In genomic region chr1:17565551-17565971, GRCh38 we compare ENCODE assay signal across 13 cellular contexts. TPM values are rescaled to one million over a fixed set of nuclear protein-coding genes. Genes with fewer than 3 reads are reported as not detected.
DNase-seq lines count a peak whose midpoint lies in the region; ATAC-seq and TF ChIP-seq lines count a peak whose summit lies in the region.
"Had no signal": no experiment of that assay in that cellular context is flagged by ENCODE, and none has a peak within 500 bp of the region (broad histone marks: within the 10 kb centered on the region; RNA-seq: fewer than 3 reads in every experiment).

No MANE protein-coding gene starts in this region.

- peak overlapping the region; percentile 73 for H3K4me2 ChIP-seq in GM23338

- no peaks in the 10 kb centered on the region; the same call in 2 of the 3 replicates for H3K36me3 Mint-ChIP-seq in GM23338 (ENCODE audit: low read depth)

- H3K79me2 ChIP-seq in GM23338 (replicated peaks; ENCODE audit: insufficient read depth), result peaks cover 100% of the 10 kb centered on the region

- H3K4me3 Mint-ChIP-seq in GM23338, result peak overlapping the region; percentile 51
- H3K4me3 Mint-ChIP-seq: activated B cell treated with CpG ODN at 0.5 μM for 24 hours had no signal

- H3K4me1 ChIP-seq in GM23338 (ENCODE audit: insufficient read depth) (peaks cover 57% of the 10 kb centered on the region), ascending aorta (peaks cover 59 to 94% of the 10 kb centered on the region in 2 donors)

- peaks cover 6% of the 10 kb centered on the region; the same call in 1 of the 2 replicates for H4K20me1 ChIP-seq in GM23338 (replicated peaks; ENCODE audit: insufficient read depth)

- H3K27ac ChIP-seq in GM23338 (ENCODE audit: low read depth) (peak overlapping the region; percentile 80), ascending aorta (peak overlapping the region; percentile 95 to 98), layer of hippocampus (ENCODE audit: low read depth, low read length) (peak overlapping the region; percentile 67)
- H3K27ac ChIP-seq: SJCRH30 had no signal

- peaks cover 35% of the 10 kb centered on the region for H3K27me3 Mint-ChIP-seq in GM23338 (ENCODE audit: insufficient read depth, low read depth, poor library complexity)

- peaks cover 12% of the 10 kb centered on the region for H3F3A ChIP-seq in GM23338 (replicated peaks; ENCODE audit: low read depth)

- no peaks in the 10 kb centered on the region for H3K9me3 Mint-ChIP-seq in GM23338
- H3K9me3 Mint-ChIP-seq: activated B cell treated with CpG ODN at 0.5 μM for 24 hours had no signal

- peaks cover 87% of the 10 kb centered on the region for H3K4me1 Mint-ChIP-seq in GM23338
- H3K4me1 Mint-ChIP-seq: activated B cell treated with CpG ODN at 0.5 μM for 24 hours had no signal

- H3K9me3 ChIP-seq in ascending aorta, result no peaks in the 10 kb centered on the region
- H3K9me3 ChIP-seq: SJCRH30 had no signal

- ATAC-seq in GM23338, result peak; percentile 78
- no peak for ATAC-seq in GM18870 (IDR thresholded peaks at IDR 0.05; ENCODE audit: unreplicated experiment)
- no peak for ATAC-seq in GM18498 (IDR thresholded peaks at IDR 0.05; ENCODE audit: unreplicated experiment)

- no peak for TF ChIP-seq CTCF in GM23338 (conservative IDR thresholded peaks at IDR 0.05; ENCODE audit: low read depth in 2 of 2)
- no peak for TF ChIP-seq CTCF in ascending aorta (IDR thresholded peaks at IDR 0.05)

- peak; percentile 73 for DNase-seq in GM23338 (ENCODE audit: low spot score)
- DNase-seq in ascending aorta (ENCODE audit: low spot score in 2 of 2), result no peak
- peak; percentile 68 for DNase-seq in retina
- DNase-seq in SHP77 (lab: John Stamatoyannopoulos, UW), result no peak
- DNase-seq in NOMO-1 (lab: John Stamatoyannopoulos, UW; ENCODE audit: unreplicated experiment in 2 of 2), result no peak
- DNase-seq: activated B cell treated with CpG ODN at 0.5 μM for 24 hours; activated T-cell treated with anti-CD3 and anti-CD28 coated beads, Interleukin-2, amount 50 U/mL, for 48 hours; Kasumi-1; SJCRH30 had no signal

- no peak overlapping the region for H2AFZ ChIP-seq in GM23338

- no peaks in the 10 kb centered on the region for H3K27me3 ChIP-seq in GM23338 (ENCODE audit: insufficient read depth)
- no peaks in the 10 kb centered on the region for H3K27me3 ChIP-seq in ascending aorta
- H3K27me3 ChIP-seq in layer of hippocampus (ENCODE audit: control insufficient read depth, insufficient read depth, low read length), result no peaks in the 10 kb centered on the region
- H3K27me3 ChIP-seq: SJCRH30 had no signal

- H3K27ac Mint-ChIP-seq in GM23338, result no peak overlapping the region
- H3K27ac Mint-ChIP-seq: activated B cell treated with CpG ODN at 0.5 μM for 24 hours had no signal

- intact Hi-C loops in ascending aorta (cut with DNase I), result no loop called here

- H3K36me3 ChIP-seq in GM23338 (ENCODE audit: insufficient read depth), result no peaks in the 10 kb centered on the region
- H3K36me3 ChIP-seq in ascending aorta, result no peaks in the 10 kb centered on the region
- H3K36me3 ChIP-seq: SJCRH30 had no signal

- no peaks in the 10 kb centered on the region for H3K9me2 ChIP-seq in GM23338 (ENCODE audit: insufficient read depth)

- peak overlapping the region; percentile 35 for H3K4me3 ChIP-seq in GM23338
- no peak overlapping the region for H3K4me3 ChIP-seq in ascending aorta
- H3K4me3 ChIP-seq: SJCRH30, skin epidermis had no signal

TF ChIP-seq in GM23338, 12 proteins besides CTCF, POLR2A, EP300 and RAD21:
- no peak for TF ChIP-seq STAT1 (IDR thresholded peaks at IDR 0.05; ENCODE audit: unreplicated experiment)
- TF ChIP-seq REST (IDR thresholded peaks at IDR 0.05; ENCODE audit: unreplicated experiment), result no peak

RNA-seq across cellular contexts. Expression of gene ARHGEF10L, which starts 26.1 kb away (rescaled TPM):
- 37.9 and 46.8 TPM in 2 replicates for total RNA-seq in GM23338 (2014; rRNA removed; shearing (Covaris generic))
- 12.1 and 13.4 TPM in 2 replicates for polyA plus RNA-seq in GM23338 (2016; fragmentation: Nextera tagmentation; extraction: Ambion mirVana)
- 177 TPM for total RNA-seq in ascending aorta

Comparison
In these comparisons a context has a peak if more than half of its experiments do, and no peak if none do; other contexts are left out.
1. DNase-seq: peak in GM23338 (single experiment) and retina (single experiment); none in ascending aorta (0 of 2), SHP77 (0 of 2) and NOMO-1 (0 of 2).
2. Peak in every context shown above with its lines, with median percentiles within 50 percentile points of each other: H3K27ac ChIP-seq.